2 cellular contexts compared by ENCODE assay signal in the genomic region with DNA sequence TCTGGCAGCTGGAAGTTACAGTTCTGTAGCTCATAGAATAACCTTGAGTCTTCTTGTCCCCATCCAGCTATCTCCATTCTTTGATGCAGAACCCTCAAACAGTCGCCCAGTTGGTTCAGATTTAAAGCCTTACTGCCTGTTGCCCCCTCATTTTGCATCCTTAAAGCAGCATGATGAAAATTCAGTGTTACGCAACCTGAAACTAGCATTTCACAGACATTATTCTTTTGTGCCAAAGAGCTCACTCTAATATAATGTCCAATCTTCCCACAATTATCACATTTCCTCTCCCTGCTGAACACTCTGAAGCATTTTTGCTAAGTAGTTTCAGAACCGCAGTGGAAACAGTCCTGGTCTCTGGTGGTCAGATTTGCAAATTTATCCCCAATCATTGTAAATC.
TF ChIP-seq lines count a peak whose summit lies in the region.

No MANE protein-coding gene starts in this region.

TF ChIP-seq in IMR-90, 13 proteins besides CTCF, POLR2A, EP300 and RAD21:
- no peak for TF ChIP-seq MAZ (IDR thresholded peaks at IDR 0.05; ENCODE audit: borderline replicate concordance, low read depth, low read length)
- TF ChIP-seq RCOR1 (IDR thresholded peaks at IDR 0.05; ENCODE audit: insufficient replicate concordance, low read length), result no peak
- TF ChIP-seq NFE2L2 (IDR thresholded peaks at IDR 0.05; ENCODE audit: low read depth, low read length), result no peak
- no peak for TF ChIP-seq RFX5 (IDR thresholded peaks at IDR 0.05; ENCODE audit: low read depth, low read length)
- TF ChIP-seq, protein P1, sequence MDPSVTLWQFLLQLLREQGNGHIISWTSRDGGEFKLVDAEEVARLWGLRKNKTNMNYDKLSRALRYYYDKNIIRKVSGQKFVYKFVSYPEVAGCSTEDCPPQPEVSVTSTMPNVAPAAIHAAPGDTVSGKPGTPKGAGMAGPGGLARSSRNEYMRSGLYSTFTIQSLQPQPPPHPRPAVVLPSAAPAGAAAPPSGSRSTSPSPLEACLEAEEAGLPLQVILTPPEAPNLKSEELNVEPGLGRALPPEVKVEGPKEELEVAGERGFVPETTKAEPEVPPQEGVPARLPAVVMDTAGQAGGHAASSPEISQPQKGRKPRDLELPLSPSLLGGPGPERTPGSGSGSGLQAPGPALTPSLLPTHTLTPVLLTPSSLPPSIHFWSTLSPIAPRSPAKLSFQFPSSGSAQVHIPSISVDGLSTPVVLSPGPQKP (IDR thresholded peaks at IDR 0.05; ENCODE audit: borderline replicate concordance, low read depth, low read length), result no peak
- peak; percentile 93 for TF ChIP-seq CEBPB (IDR thresholded peaks at IDR 0.05; ENCODE audit: low read depth, low read length)

TF ChIP-seq in H1, 55 proteins besides CTCF, POLR2A, EP300 and RAD21:
- peak; percentile 45; the same call in 1 of the 2 replicates for TF ChIP-seq CEBPB (IDR thresholded peaks at IDR 0.05; ENCODE audit: low read depth, low read length)
- no peak for TF ChIP-seq CBX5 (IDR thresholded peaks at IDR 0.05; ENCODE audit: low read depth, low read length)
